In the genomic region with DNA sequence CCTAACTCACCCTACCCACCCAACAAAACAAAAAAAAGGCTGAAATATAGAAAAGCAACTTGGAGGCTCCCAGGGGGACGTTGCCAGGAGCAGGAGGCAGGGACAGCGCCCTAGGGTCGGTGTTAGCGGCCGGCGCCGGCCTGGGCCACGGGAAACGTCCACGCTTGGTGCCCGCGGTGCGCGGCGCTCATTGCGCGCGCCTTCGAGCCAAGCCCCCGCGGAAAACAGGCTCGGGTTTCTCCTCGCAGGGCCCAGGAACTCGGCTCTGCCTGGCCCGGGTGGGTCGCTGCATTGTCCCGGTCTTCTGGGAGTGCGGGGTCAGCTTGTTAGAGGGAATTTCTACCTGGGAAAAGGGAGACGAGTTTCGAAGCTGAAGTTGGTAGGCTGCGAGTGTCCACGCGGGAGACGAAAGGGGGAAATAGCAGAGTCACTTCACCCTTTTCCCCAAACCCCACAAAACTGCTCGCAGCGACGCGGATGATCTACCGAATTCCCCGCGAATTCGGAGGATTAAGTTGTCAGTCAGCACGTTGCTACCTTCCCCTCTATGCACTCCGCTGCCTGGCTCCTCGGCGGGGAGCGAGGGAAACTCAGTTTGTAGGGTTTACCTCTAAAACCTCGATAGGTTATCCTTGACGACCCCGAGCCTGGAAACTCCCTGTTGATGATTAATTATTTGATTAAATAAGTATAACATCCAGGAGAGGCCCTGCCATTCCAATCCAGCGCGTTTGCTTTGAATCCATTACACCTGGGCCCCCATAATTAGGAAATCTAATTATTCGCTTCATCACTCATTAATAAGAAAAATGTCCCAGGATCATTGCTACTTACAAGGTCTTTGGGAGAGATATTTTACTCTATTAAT, we compare ENCODE assay signal across 2 cellular contexts.
TF ChIP-seq lines count a peak whose summit lies in the region.

No MANE protein-coding gene starts in this region.

TF ChIP-seq in A549, 52 proteins besides CTCF, POLR2A, EP300 and RAD21:
- no peak for TF ChIP-seq GATA3 (IDR thresholded peaks at IDR 0.05; ENCODE audit: borderline replicate concordance)
- no peak for TF ChIP-seq NFE2L2 (conservative IDR thresholded peaks at IDR 0.05; ENCODE audit: low read length)
- TF ChIP-seq USF2 (IDR thresholded peaks at IDR 0.05), result no peak
- TF ChIP-seq RARB (CRISPR knock-in tag; IDR thresholded peaks at IDR 0.05), result no peak
- TF ChIP-seq BCL3 (IDR thresholded peaks at IDR 0.05), result no peak
- no peak for TF ChIP-seq TP53 (CRISPR knock-in tag; IDR thresholded peaks at IDR 0.05)
- TF ChIP-seq CEBPB (IDR thresholded peaks at IDR 0.05), result no peak
- no peak for TF ChIP-seq POLR2AphosphoS2 (conservative IDR thresholded peaks at IDR 0.05; ENCODE audit: low read length)
- no peak for TF ChIP-seq REST (IDR thresholded peaks at IDR 0.05)
- TF ChIP-seq KDM5A (IDR thresholded peaks at IDR 0.05), result no peak
- TF ChIP-seq EHMT2 (IDR thresholded peaks at IDR 0.05; ENCODE audit: low read depth), result no peak
- TF ChIP-seq NPAS2 (CRISPR knock-in tag; IDR thresholded peaks at IDR 0.05; ENCODE audit: borderline replicate concordance), result no peak
- no peak for TF ChIP-seq MAZ (IDR thresholded peaks at IDR 0.05; ENCODE audit: borderline replicate concordance, low read depth, low read length)
- no peak for TF ChIP-seq BHLHE40 (IDR thresholded peaks at IDR 0.05; ENCODE audit: low read depth, low read length)
- no peak for TF ChIP-seq KDM1A (IDR thresholded peaks at IDR 0.05; ENCODE audit: low read depth)
- no peak for TF ChIP-seq NR3C1 (IDR thresholded peaks at IDR 0.05)
- TF ChIP-seq HOXA7 (CRISPR knock-in tag; IDR thresholded peaks at IDR 0.05), result no peak
- no peak for TF ChIP-seq ZSCAN20 (CRISPR knock-in tag; IDR thresholded peaks at IDR 0.05)

TF ChIP-seq in GM23338, 12 proteins besides CTCF, POLR2A, EP300 and RAD21:
- TF ChIP-seq EZH2 (IDR thresholded peaks at IDR 0.05; ENCODE audit: low read depth, unreplicated experiment) (peak; percentile 85), STAT1 (IDR thresholded peaks at IDR 0.05; ENCODE audit: unreplicated experiment) (no peak), EZH2phosphoT487 (IDR thresholded peaks at IDR 0.05; ENCODE audit: unreplicated experiment) (peak; percentile 52)
